10 cellular contexts compared by ENCODE assay signal in the genomic region with DNA sequence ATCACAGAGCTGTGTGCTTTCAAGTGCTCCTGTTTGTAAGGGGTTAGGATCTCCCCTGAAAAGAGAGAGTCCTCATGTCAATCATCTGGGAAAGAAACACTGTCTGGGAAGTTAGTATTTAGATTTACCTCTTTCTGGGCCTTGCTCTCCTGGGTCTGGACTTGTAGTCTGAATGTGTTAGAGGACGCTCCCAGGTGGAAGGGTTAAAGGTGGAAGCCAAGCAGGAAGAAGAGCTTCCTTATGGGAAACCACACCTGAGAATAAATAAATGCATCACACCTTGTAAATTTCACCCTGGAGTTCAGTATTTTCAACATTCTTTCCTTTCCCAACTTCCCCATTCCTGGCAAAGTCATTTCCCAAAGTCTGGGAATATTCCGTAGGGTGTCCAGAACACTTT. TPM values are rescaled to one million over a fixed set of nuclear protein-coding genes. Genes with fewer than 3 reads are reported as not detected.
DNase-seq lines count a peak whose midpoint lies in the region; ATAC-seq and TF ChIP-seq lines count a peak whose summit lies in the region.
"Had no signal": no experiment of that assay in that cellular context is flagged by ENCODE, and none has a peak within 500 bp of the region (broad histone marks: within the 10 kb centered on the region; RNA-seq: fewer than 3 reads in every experiment).

No MANE protein-coding gene starts in this region.

- no peak for TF ChIP-seq CTCF in PC-3 (conservative IDR thresholded peaks at IDR 0.05; ENCODE audit: low read depth, low read length)
- no peak for TF ChIP-seq CTCF in osteocyte (IDR thresholded peaks at IDR 0.05)

- H3K9me2 ChIP-seq in GM23248 (ENCODE audit: insufficient read depth), result no peaks in the 10 kb centered on the region
- no peaks in the 10 kb centered on the region for H3K9me2 ChIP-seq in PC-3 (replicated peaks; ENCODE audit: low read length)

- in situ Hi-C loops in GM23248 (cut with MboI), result no loop called here

- POLR2A ChIA-PET in PC-3 (lab: Charles Lee; ENCODE audit: unreplicated experiment), result no interaction called here

- H3K4me2 ChIP-seq in GM23248 (ENCODE audit: unreplicated experiment), result peak overlapping the region; percentile 97
- peak overlapping the region; percentile 93 for H3K4me2 ChIP-seq in PC-3 (ENCODE audit: low read length)

- H3K79me2 ChIP-seq in GM23248 (ENCODE audit: insufficient read depth), result no peaks in the 10 kb centered on the region
- H3K79me2 ChIP-seq in PC-3 (ENCODE audit: low read length), result no peaks in the 10 kb centered on the region

- H3K36me3 ChIP-seq in GM23248 (ENCODE audit: low read depth), result 0 out of 2 replicates have a peak, but pooled peaks cover 3% of the 10 kb centered on the region
- H3K36me3 ChIP-seq in PC-3 (ENCODE audit: low read depth, low read length), result 0 out of 2 replicates have a peak, but pooled peaks cover 5% of the 10 kb centered on the region
- H3K36me3 ChIP-seq: MG63 had no signal

- peak overlapping the region; percentile 86 to 93 for H3K4me3 Mint-ChIP-seq in effector memory CD8-positive, alpha-beta T cell
- peak overlapping the region; percentile 91 for H3K4me3 Mint-ChIP-seq in osteocyte (ENCODE audit: unreplicated experiment)

- H3K9ac ChIP-seq in GM23248 (peak overlapping the region; percentile 83), PC-3 (ENCODE audit: low read length) (peak overlapping the region; percentile 92)

- H3K9me3 Mint-ChIP-seq in effector memory CD8-positive, alpha-beta T cell, result no peaks in the 10 kb centered on the region
- H3K9me3 Mint-ChIP-seq in osteocyte (ENCODE audit: unreplicated experiment), result no peaks in the 10 kb centered on the region

- ATAC-seq in PC-3 (no peak), GM21526 (IDR thresholded peaks at IDR 0.05; ENCODE audit: low FRiP score, unreplicated experiment) (no peak)
- ATAC-seq in effector memory CD8-positive, alpha-beta T cell (replicated peaks), result no peak

- H3K4me1 ChIP-seq in GM23248 (ENCODE audit: insufficient read depth), result peaks cover 13% of the 10 kb centered on the region
- peaks cover 31% of the 10 kb centered on the region for H3K4me1 ChIP-seq in PC-3 (ENCODE audit: insufficient read depth, low read length)

- H3K27ac ChIP-seq in GM23248 (no peak overlapping the region; the same call in 1 of the 2 replicates), PC-3 (ENCODE audit: low read length) (peak overlapping the region; percentile 98)

- peak overlapping the region in 1 of 2 donors; percentile 98 for H3K27ac Mint-ChIP-seq in effector memory CD8-positive, alpha-beta T cell
- H3K27ac Mint-ChIP-seq in osteocyte (ENCODE audit: unreplicated experiment), result peak overlapping the region; percentile 96

- H3K27me3 ChIP-seq in GM23248 (replicated peaks; ENCODE audit: insufficient read depth) (no peaks in the 10 kb centered on the region), PC-3 (ENCODE audit: low read length) (no peaks in the 10 kb centered on the region)
- H3K27me3 ChIP-seq: MG63 had no signal

- no peak for DNase-seq in GM23248
- peak; percentile 48 for DNase-seq in PC-3
- DNase-seq in effector memory CD8-positive, alpha-beta T cell, result no peak
- DNase-seq in osteocyte (ENCODE audit: extremely low spot score, unreplicated experiment), result no peak
- DNase-seq in NCI-H82 (lab: John Stamatoyannopoulos, UW), result no peak
- DNase-seq in Ammon's horn (ENCODE audit: low spot score), result no peak
- no peak for DNase-seq in HPDE6-E6E7 (ENCODE audit: extremely low spot score)
- DNase-seq: aorta, MG63 had no signal

- BruUV-seq in PC-3 (replicated peaks; lab: Mats Ljungman, UMichigan), result no TSS peak

- no peaks in the 10 kb centered on the region for H4K20me1 ChIP-seq in GM23248 (ENCODE audit: insufficient read depth)
- H4K20me1 ChIP-seq in PC-3 (ENCODE audit: low read length), result no peaks in the 10 kb centered on the region

- peak overlapping the region; percentile 77 for H3K4me3 ChIP-seq in GM23248
- H3K4me3 ChIP-seq in PC-3 (ENCODE audit: low read length), result peak overlapping the region; percentile 84

- intact Hi-C loops in PC-3 (cut with micrococcal nuclease), result no loop called here

- WGBS in GM23248 (ENCODE audit: low coverage in 1 of 2, low lambda C conversion rate in 2 of 2, missing lambda C conversion rate in 2 of 2), 2 experiments, result 63 to 67% methylated on average over 2 of the region's 2 CpGs

- CTCF ChIA-PET in PC-3 (lab: Charles Lee), result no interaction called here

- H3K4me1 Mint-ChIP-seq in effector memory CD8-positive, alpha-beta T cell (ENCODE audit: low read depth in 2 of 2), result peaks cover 23 to 25% of the 10 kb centered on the region in 2 donors
- H3K4me1 Mint-ChIP-seq in osteocyte (ENCODE audit: unreplicated experiment), result peaks cover 21% of the 10 kb centered on the region

- H2AFZ ChIP-seq in GM23248 (no peak overlapping the region), PC-3 (ENCODE audit: low read length) (no peak overlapping the region)

- H3K36me3 Mint-ChIP-seq in effector memory CD8-positive, alpha-beta T cell (ENCODE audit: insufficient read depth), result peaks cover 29% of the 10 kb centered on the region
- peaks cover 10% of the 10 kb centered on the region for H3K36me3 Mint-ChIP-seq in osteocyte (ENCODE audit: unreplicated experiment)

- H3K27me3 Mint-ChIP-seq in effector memory CD8-positive, alpha-beta T cell, result no peaks in the 10 kb centered on the region
- H3K27me3 Mint-ChIP-seq in osteocyte (ENCODE audit: unreplicated experiment), result no peaks in the 10 kb centered on the region

- H3F3A ChIP-seq in GM23248 (ENCODE audit: insufficient read depth), result peaks cover 20% of the 10 kb centered on the region
- peaks cover 3% of the 10 kb centered on the region for H3F3A ChIP-seq in PC-3 (ENCODE audit: low read length, unreplicated experiment)

- H3K9me3 ChIP-seq in GM23248 (ENCODE audit: low read depth) (no peaks in the 10 kb centered on the region), PC-3 (ENCODE audit: low read length) (no peaks in the 10 kb centered on the region)
- H3K9me3 ChIP-seq: MG63 had no signal

RNA-seq across cellular contexts. Expression of gene PLGRKT, which starts 1.3 kb away (rescaled TPM):
- 12.9 and 28.3 TPM in 2 replicates for total RNA-seq in GM23248 (2014; rRNA removed; shearing (Covaris generic))
- 35.5 and 40.3 TPM in 2 replicates for polyA plus RNA-seq in GM23248 (2016; fragmentation: Nextera tagmentation; extraction: Ambion mirVana)
- total RNA-seq in PC-3 (2014; rRNA removed) (6.4 and 11.4 TPM in 2 replicates), osteocyte (12.4 and 13.9 TPM in 2 replicates)

RNA-seq across cellular contexts. Expression of gene CD274, which starts 13.9 kb away (rescaled TPM):
- 4.2 and 4.3 TPM in 2 replicates for total RNA-seq in GM23248 (2014; rRNA removed; shearing (Covaris generic))
- 3.6 and 5.2 TPM in 2 replicates for polyA plus RNA-seq in GM23248 (2016; fragmentation: Nextera tagmentation; extraction: Ambion mirVana)
- total RNA-seq in PC-3 (2014; rRNA removed), result 3.8 and 5.1 TPM in 2 replicates
- 0.31 and 0.43 TPM in 2 replicates for total RNA-seq in osteocyte
